ENCODE assay signal across 12 cellular contexts in genomic region chr10:73866621-73867020, GRCh38. TPM values are rescaled to one million over a fixed set of nuclear protein-coding genes. Genes with fewer than 3 reads are reported as not detected.
DNase-seq lines count a peak whose midpoint lies in the region; ATAC-seq and TF ChIP-seq lines count a peak whose summit lies in the region.
"Had no signal": no experiment of that assay in that cellular context is flagged by ENCODE, and none has a peak within 500 bp of the region (broad histone marks: within the 10 kb centered on the region; RNA-seq: fewer than 3 reads in every experiment).

No MANE protein-coding gene starts in this region.

- H3K4me3 Mint-ChIP-seq in activated CD4-positive, alpha-beta T cell treated with anti-CD3 and anti-CD28 coated beads, Interleukin-2, amount 10 ng/mL, durations not matched to agents 24 days and 14 days = peak overlapping the region; percentile 75
- peak overlapping the region in 2 of 3 donors; percentile 43 to 89 for H3K4me3 Mint-ChIP-seq in T-cell
- H3K4me3 Mint-ChIP-seq in stimulated activated naive CD8-positive, alpha-beta T cell treated with anti-CD3 and anti-CD28 coated beads, Interleukin-15, amount 100 ng/mL, for 72 hours = peak overlapping the region; percentile 27 to 85

- ATAC-seq in T-cell (replicated peaks in 1 of 4) (no peak), omental fat pad (ENCODE audit: low FRiP score) (no peak), PC-3 (no peak)
- no peak for ATAC-seq in stimulated activated naive CD8-positive, alpha-beta T cell treated with anti-CD3 and anti-CD28 coated beads, Interleukin-15, amount 100 ng/mL, for 72 hours

- DNase-seq in activated CD4-positive, alpha-beta T cell treated with anti-CD3 and anti-CD28 coated beads, Interleukin-2, amount 10 ng/mL, durations not matched to agents 24 days and 14 days = no peak
- DNase-seq in activated CD4-positive, alpha-beta T cell treated with anti-CD3 and anti-CD28 coated beads, Interleukin-2, amount 50 U/mL, for 48 hours = no peak
- no peak for DNase-seq in T-cell
- no peak for DNase-seq in stimulated activated naive CD8-positive, alpha-beta T cell treated with anti-CD3 and anti-CD28 coated beads, Interleukin-15, amount 100 ng/mL, for 72 hours
- DNase-seq in MG63 = no peak
- no peak for DNase-seq in omental fat pad (ENCODE audit: low spot score)
- no peak for DNase-seq in PC-3
- DNase-seq: activated effector memory CD4-positive, alpha-beta T cell treated with Interleukin-2 at 50 U/mL for 16 hours; effector CD4-positive, alpha-beta T cell; HCEC 1CT; NCI-H774 had no signal

- H2AFZ ChIP-seq in PC-3 (ENCODE audit: low read length) = no peak overlapping the region

- TF ChIP-seq CTCF in omental fat pad (IDR thresholded peaks at IDR 0.05) (no peak), PC-3 (conservative IDR thresholded peaks at IDR 0.05; ENCODE audit: low read depth, low read length) (no peak)

- peaks cover 84% of the 10 kb centered on the region for H4K20me1 ChIP-seq in PC-3 (ENCODE audit: low read length)

- peaks cover 30% of the 10 kb centered on the region for H3K36me3 Mint-ChIP-seq in activated CD4-positive, alpha-beta T cell treated with anti-CD3 and anti-CD28 coated beads, Interleukin-2, amount 10 ng/mL, durations not matched to agents 24 days and 14 days (ENCODE audit: low read depth)
- H3K36me3 Mint-ChIP-seq in T-cell = peaks cover 21% of the 10 kb centered on the region

- H3K27ac Mint-ChIP-seq in activated CD4-positive, alpha-beta T cell treated with anti-CD3 and anti-CD28 coated beads, Interleukin-2, amount 10 ng/mL, durations not matched to agents 24 days and 14 days = peak overlapping the region; percentile 86
- peak overlapping the region; percentile 97 to 98 for H3K27ac Mint-ChIP-seq in T-cell
- H3K27ac Mint-ChIP-seq in stimulated activated naive CD8-positive, alpha-beta T cell treated with anti-CD3 and anti-CD28 coated beads, Interleukin-15, amount 100 ng/mL, for 72 hours = peak overlapping the region in 1 of 2 donors; percentile 12

- no peaks in the 10 kb centered on the region for H3K9me3 Mint-ChIP-seq in activated CD4-positive, alpha-beta T cell treated with anti-CD3 and anti-CD28 coated beads, Interleukin-2, amount 10 ng/mL, durations not matched to agents 24 days and 14 days
- no peaks in the 10 kb centered on the region for H3K9me3 Mint-ChIP-seq in T-cell
- H3K9me3 Mint-ChIP-seq in stimulated activated naive CD8-positive, alpha-beta T cell treated with anti-CD3 and anti-CD28 coated beads, Interleukin-15, amount 100 ng/mL, for 72 hours = no peaks in the 10 kb centered on the region

- H3K36me3 ChIP-seq in esophagus (ENCODE audit: control insufficient read depth in 2 of 2, insufficient read depth in 2 of 2, low read length in 1 of 2) (peaks cover 14 to 46% of the 10 kb centered on the region in 2 donors), MG63 (peaks cover 23% of the 10 kb centered on the region), PC-3 (ENCODE audit: low read depth, low read length) (peaks cover 95% of the 10 kb centered on the region)

- H3K4me1 ChIP-seq in esophagus (ENCODE audit: control insufficient read depth in 2 of 2, insufficient read depth in 2 of 2, low read length in 1 of 2) (peaks cover 3 to 16% of the 10 kb centered on the region in 2 donors), PC-3 (ENCODE audit: insufficient read depth, low read length) (peaks cover 1% of the 10 kb centered on the region)

- H3K4me1 Mint-ChIP-seq in activated CD4-positive, alpha-beta T cell treated with anti-CD3 and anti-CD28 coated beads, Interleukin-2, amount 10 ng/mL, durations not matched to agents 24 days and 14 days = peaks cover 62% of the 10 kb centered on the region
- H3K4me1 Mint-ChIP-seq in T-cell = peaks cover 84 to 98% (median 94%) of the 10 kb centered on the region in 3 donors
- peaks cover 85% of the 10 kb centered on the region for H3K4me1 Mint-ChIP-seq in stimulated activated naive CD8-positive, alpha-beta T cell treated with anti-CD3 and anti-CD28 coated beads, Interleukin-15, amount 100 ng/mL, for 72 hours

- H3K4me3 ChIP-seq in esophagus (ENCODE audit: low read depth in 1 of 2, low read length in 2 of 2) (no peak overlapping the region), MG63 (no peak overlapping the region), PC-3 (ENCODE audit: low read length) (no peak overlapping the region)

- intact Hi-C loops in activated CD4-positive, alpha-beta T cell treated with anti-CD3 and anti-CD28 coated beads, Interleukin-2, amount 10 ng/mL, durations not matched to agents 24 days and 14 days (cut with micrococcal nuclease) = no loop called here
- intact Hi-C loops in PC-3 (cut with micrococcal nuclease) = no loop called here

- H3K4me2 ChIP-seq in PC-3 (ENCODE audit: low read length) = no peak overlapping the region

- POLR2A ChIA-PET in T-cell (lab: Charles Lee) = no interaction called here
- POLR2A ChIA-PET in PC-3 (lab: Charles Lee; ENCODE audit: unreplicated experiment) = no interaction called here

- no TSS peak for BruUV-seq in PC-3 (replicated peaks; lab: Mats Ljungman, UMichigan)

- H3K9me3 ChIP-seq in esophagus (ENCODE audit: control insufficient read depth in 2 of 2, insufficient read depth in 1 of 2, low read depth in 1 of 2, low read length in 1 of 2) (no peaks in the 10 kb centered on the region), MG63 (no peaks in the 10 kb centered on the region), PC-3 (ENCODE audit: low read length) (no peaks in the 10 kb centered on the region)

- no peaks in the 10 kb centered on the region for H3K9me2 ChIP-seq in PC-3 (replicated peaks; ENCODE audit: low read length)

- H3K79me2 ChIP-seq in PC-3 (ENCODE audit: low read length) = peaks cover 98% of the 10 kb centered on the region

- H3K9ac ChIP-seq in PC-3 (ENCODE audit: low read length) = no peak overlapping the region

- H3K27me3 Mint-ChIP-seq in activated CD4-positive, alpha-beta T cell treated with anti-CD3 and anti-CD28 coated beads, Interleukin-2, amount 10 ng/mL, durations not matched to agents 24 days and 14 days = no peaks in the 10 kb centered on the region
- no peaks in the 10 kb centered on the region for H3K27me3 Mint-ChIP-seq in T-cell
- H3K27me3 Mint-ChIP-seq in stimulated activated naive CD8-positive, alpha-beta T cell treated with anti-CD3 and anti-CD28 coated beads, Interleukin-15, amount 100 ng/mL, for 72 hours = no peaks in the 10 kb centered on the region

- peak overlapping the region; percentile 49 to 56 for H3K27ac ChIP-seq in esophagus (ENCODE audit: low read depth in 2 of 2, low read length in 1 of 2)
- H3K27ac ChIP-seq in PC-3 (ENCODE audit: low read length) = no peak overlapping the region

- 85 to 89% methylated on average over 7 of the region's 7 CpGs for WGBS in esophagus, 2 donors

- H3F3A ChIP-seq in PC-3 (ENCODE audit: low read length, unreplicated experiment) = no peaks in the 10 kb centered on the region

- H3K27me3 ChIP-seq in esophagus (ENCODE audit: control insufficient read depth in 1 of 2, insufficient read depth in 2 of 2, low read length in 2 of 2) = no peaks in the 10 kb centered on the region
- no peaks in the 10 kb centered on the region for H3K27me3 ChIP-seq in MG63
- no peaks in the 10 kb centered on the region for H3K27me3 ChIP-seq in PC-3 (ENCODE audit: low read length)

- CTCF ChIA-PET in T-cell (lab: Charles Lee) = interaction anchor here (1.2 to 1.9 kb wide), 2 partner anchors 13 kb away, joined by 5 to 10 read pairs; no protein-coding TSS in a partner anchor
- CTCF ChIA-PET in PC-3 (lab: Charles Lee) = no interaction called here

RNA-seq across cellular contexts. Expression of gene CAMK2G, which starts 7.7 kb away (rescaled TPM):
- 20.2 and 22.1 TPM in 2 replicates for total RNA-seq in activated CD4-positive, alpha-beta T cell treated with anti-CD3 and anti-CD28 coated beads, Interleukin-2, amount 10 ng/mL, durations not matched to agents 24 days and 14 days
- total RNA-seq in T-cell = 10 to 100 TPM; 50.6 to 59.9 (median 55.5) TPM
- 10 to 100 TPM; 16.1 to 25.3 TPM for polyA plus RNA-seq in esophagus
- total RNA-seq in MG63 (2014; rRNA removed; shearing (Covaris generic); ENCODE audit: low replicate concordance) = 16.5 and 24.0 TPM in 2 replicates
- 10 to 100 TPM; 10.6 to 35.8 (median 15.6) TPM for total RNA-seq in omental fat pad
- total RNA-seq in PC-3 (2014; rRNA removed) = 170 and 179 TPM in 2 replicates

RNA-seq across cellular contexts. Expression of gene PLAU, which starts 44.3 kb away (rescaled TPM):
- total RNA-seq in activated CD4-positive, alpha-beta T cell treated with anti-CD3 and anti-CD28 coated beads, Interleukin-2, amount 10 ng/mL, durations not matched to agents 24 days and 14 days = 0.57 and 0.72 TPM in 2 replicates
- 1 to 10 TPM in 2 of 5 donors, under 1 TPM in 1, not detected in 2; 0.63 to 1.1 (median 1.1) TPM for total RNA-seq in T-cell
- polyA plus RNA-seq in esophagus = 10 to 100 TPM in 1 of 2 donors, 1 to 10 TPM in 1; 7.0 to 13.7 TPM
- 169 and 219 TPM in 2 replicates for total RNA-seq in MG63 (2014; rRNA removed; shearing (Covaris generic); ENCODE audit: low replicate concordance)
- total RNA-seq in omental fat pad = 10 to 100 TPM in 3 of 4 donors, 1 to 10 TPM in 1; 7.3 to 75.2 (median 31.9) TPM
- 1,570 and 1,582 TPM in 2 replicates for total RNA-seq in PC-3 (2014; rRNA removed)

RNA-seq across cellular contexts. Expression of gene NDST2, which starts 55.2 kb away (rescaled TPM):
- 50.5 and 50.6 TPM in 2 replicates for total RNA-seq in activated CD4-positive, alpha-beta T cell treated with anti-CD3 and anti-CD28 coated beads, Interleukin-2, amount 10 ng/mL, durations not matched to agents 24 days and 14 days
- 100 to 1,000 TPM in 4 of 5 donors, 10 to 100 TPM in 1; 96.1 to 119 (median 110) TPM for total RNA-seq in T-cell
- 10 to 100 TPM; 13.5 to 14.9 TPM for polyA plus RNA-seq in esophagus
- 1.8 and 4.2 TPM in 2 replicates for total RNA-seq in MG63 (2014; rRNA removed; shearing (Covaris generic); ENCODE audit: low replicate concordance)
- 10 to 100 TPM; 21.4 to 66.2 (median 35.7) TPM for total RNA-seq in omental fat pad
- total RNA-seq in PC-3 (2014; rRNA removed) = 53.0 and 89.9 TPM in 2 replicates
